7 cellular contexts compared by ENCODE assay signal in genomic region chr19:6481541-6482342, GRCh38. TPM values are rescaled to one million over a fixed set of nuclear protein-coding genes. Genes with fewer than 3 reads are reported as not detected.
DNase-seq lines count a peak whose midpoint lies in the region; ATAC-seq and TF ChIP-seq lines count a peak whose summit lies in the region.

Gene DENND1C (minus strand): TSS chr19:6481787. CDS start chr19:6481695, 92 bp downstream.

- H3K4me1 ChIP-seq in muscle layer of duodenum (ENCODE audit: control insufficient read depth in 1 of 2, insufficient read depth in 2 of 2, low read length in 2 of 2): peaks cover 0 to 2% of the 10 kb centered on the region in 2 donors

- TF ChIP-seq CTCF in choroid plexus epithelial cell (conservative IDR thresholded peaks at IDR 0.05; ENCODE audit: low read depth, low read length): peak; percentile 77

- DNase-seq in choroid plexus epithelial cell (ENCODE audit: low read depth) (peak; percentile 32), NCI-H187 treated with DMSO at 0.1 percent for 48 hours (lab: John Stamatoyannopoulos, UW) (no peak)

- no peaks in the 10 kb centered on the region for H3K36me3 ChIP-seq in muscle layer of duodenum (ENCODE audit: control insufficient read depth in 1 of 2, insufficient read depth in 2 of 2, low read length in 2 of 2)

- H3K27ac ChIP-seq in muscle layer of duodenum (ENCODE audit: low read length): no peak within 1 kb of the TSS
- peak within 1 kb of the TSS; percentile 17 for H3K27ac ChIP-seq in temporal lobe (ENCODE audit: low read depth, low read length)

- no peaks in the 10 kb centered on the region for H3K9me3 ChIP-seq in muscle layer of duodenum (ENCODE audit: control insufficient read depth in 1 of 2, low read length in 2 of 2)

- H3K27me3 ChIP-seq in muscle layer of duodenum (ENCODE audit: low read depth, low read length): peaks cover 7% of the 10 kb centered on the region

- H3K4me3 ChIP-seq in choroid plexus epithelial cell (ENCODE audit: low read depth, low read length) (no peak within 1 kb of the TSS), muscle layer of duodenum (ENCODE audit: low read depth in 1 of 2, low read length in 2 of 2) (peak within 1 kb of the TSS; percentile 20 to 52)

- ATAC-seq in GM18861 (IDR thresholded peaks at IDR 0.05; ENCODE audit: unreplicated experiment): peak; percentile 57
- ATAC-seq in HG03571 (IDR thresholded peaks at IDR 0.05; ENCODE audit: unreplicated experiment): peak; percentile 62
- ATAC-seq in activated CD4-positive, CD25-positive, alpha-beta regulatory T cell treated with anti-CD3 and anti-CD28 coated beads, Interleukin-2, amount 50 U/mL, for 24 hours: peak; percentile 87 to 91

RNA-seq across cellular contexts. Expression of gene DENND1C, which starts in this region (rescaled TPM):
- total RNA-seq in temporal lobe: 0.25 TPM
